ENCODE assay signal across 9 cellular contexts in genomic region chr12:49967777-49968250, GRCh38. TPM values are rescaled to one million over a fixed set of nuclear protein-coding genes. Genes with fewer than 3 reads are reported as not detected.
A peak's percentile ranks its signal among the peaks of the same experiment; 100 is the strongest.
DNase-seq lines count a peak whose midpoint lies in the region; ATAC-seq and TF ChIP-seq lines count a peak whose summit lies in the region.
"Had no signal": no experiment of that assay in that cellular context is flagged by ENCODE, and none has a peak within 500 bp of the region (broad histone marks: within the 10 kb centered on the region; RNA-seq: fewer than 3 reads in every experiment).

No MANE protein-coding gene starts in this region.

- no peak overlapping the region for H3K27ac Mint-ChIP-seq in activated T-helper 1 cell treated with anti-CD3 and anti-CD28 coated beads, Interleukin-12 subunit alpha, Interleukin-12 subunit beta, Interleukin-2, Interleukin-4 antibody, amounts not matched to agents 30 ng/mL and 10 ng/mL and 1 ng/mL, durations not matched to agents 14 hours and 24 hours and 36 hours
- H3K27ac Mint-ChIP-seq in immature natural killer cell: no peak overlapping the region

- TF ChIP-seq EP300 in transverse colon (IDR thresholded peaks at IDR 0.05; ENCODE audit: low read depth): no peak

- in situ Hi-C loops in transverse colon (cut with MboI; ENCODE audit: low pct_ligation_motif_present in 1 of 4, low pct_unique_long_range_greater_than_20kb in 1 of 4, low sequenced_read_pairs in 3 of 4): loop anchor here in 2 of 4 donors (5.0 to 25.0 kb wide), 3 partner anchors 89 to 219 kb away; partner anchors contain the start of gene ASIC1 (in 1 of the 2)

- no peaks in the 10 kb centered on the region for H3K4me1 Mint-ChIP-seq in activated T-helper 1 cell treated with anti-CD3 and anti-CD28 coated beads, Interleukin-12 subunit alpha, Interleukin-12 subunit beta, Interleukin-2, Interleukin-4 antibody, amounts not matched to agents 30 ng/mL and 10 ng/mL and 1 ng/mL, durations not matched to agents 14 hours and 24 hours and 36 hours (ENCODE audit: low read depth)
- H3K4me1 Mint-ChIP-seq in immature natural killer cell: peaks cover 6 to 10% of the 10 kb centered on the region in 2 donors

- TF ChIP-seq CTCF in heart left ventricle (IDR thresholded peaks at IDR 0.05) (no peak), transverse colon (IDR thresholded peaks at IDR 0.05) (no peak)

- DNase-seq in heart left ventricle (no peak), left ventricle myocardium superior (no peak), immature natural killer cell (no peak), transverse colon (no peak), Ammon's horn (ENCODE audit: low spot score) (no peak), SHP77 treated with DMSO at 0.1 percent for 48 hours (lab: John Stamatoyannopoulos, UW) (no peak), iPS-NIHi11 (ENCODE audit: low spot score) (no peak)
- DNase-seq in activated T-helper 1 cell treated with anti-CD3 and anti-CD28 coated beads, Interleukin-12 subunit alpha, Interleukin-12 subunit beta, Interleukin-2, Interleukin-4 antibody, amounts not matched to agents 30 ng/mL and 10 ng/mL and 1 ng/mL, durations not matched to agents 14 hours and 24 hours and 36 hours (ENCODE audit: low spot score): no peak

- H3K27me3 ChIP-seq in heart left ventricle: peaks cover 0 to 41% (median 7%) of the 10 kb centered on the region in 9 donors
- H3K27me3 ChIP-seq in transverse colon: peaks cover 46% of the 10 kb centered on the region

- ATAC-seq in heart left ventricle (no peak), left ventricle myocardium superior (no peak)

- H3K4me3 Mint-ChIP-seq in activated T-helper 1 cell treated with anti-CD3 and anti-CD28 coated beads, Interleukin-12 subunit alpha, Interleukin-12 subunit beta, Interleukin-2, Interleukin-4 antibody, amounts not matched to agents 30 ng/mL and 10 ng/mL and 1 ng/mL, durations not matched to agents 14 hours and 24 hours and 36 hours: peak overlapping the region; percentile 52
- peak overlapping the region; percentile 58 to 80 (median 74) for H3K4me3 Mint-ChIP-seq in immature natural killer cell

- H3K27ac ChIP-seq in heart left ventricle (no peak overlapping the region), transverse colon (no peak overlapping the region)

- H3K4me1 ChIP-seq in heart left ventricle (peaks cover 0 to 18% (median 9%) of the 10 kb centered on the region in 12 donors), transverse colon (peaks cover 0 to 11% (median 8%) of the 10 kb centered on the region in 4 donors)

- TF ChIP-seq POLR2A in heart left ventricle (IDR thresholded peaks at IDR 0.05) (no peak), transverse colon (IDR thresholded peaks at IDR 0.05) (no peak)

- 34 to 46% (median 40%) methylated on average over 10 to 15 of the region's 15 CpGs for WGBS in heart left ventricle, 4 donors
- 38 to 100% methylated on average over 2 to 15 of the region's 15 CpGs for WGBS in transverse colon (ENCODE audit: low coverage in 1 of 2), 2 donors

- H3K9me3 ChIP-seq in heart left ventricle (no peaks in the 10 kb centered on the region), transverse colon (no peaks in the 10 kb centered on the region)

- H3K9me3 Mint-ChIP-seq in activated T-helper 1 cell treated with anti-CD3 and anti-CD28 coated beads, Interleukin-12 subunit alpha, Interleukin-12 subunit beta, Interleukin-2, Interleukin-4 antibody, amounts not matched to agents 30 ng/mL and 10 ng/mL and 1 ng/mL, durations not matched to agents 14 hours and 24 hours and 36 hours: no peaks in the 10 kb centered on the region
- H3K9me3 Mint-ChIP-seq in immature natural killer cell: no peaks in the 10 kb centered on the region

- H3K36me3 ChIP-seq in heart left ventricle (no peaks in the 10 kb centered on the region), transverse colon (no peaks in the 10 kb centered on the region)

- intact Hi-C loops in heart left ventricle (cut with DNase I) (loop anchor here (1.0 to 10.0 kb wide), 13 partner anchors 84 to 217 kb away; partner anchors contain the start of gene ASIC1 (in 2 of the 10)), left ventricle myocardium superior (cut with micrococcal nuclease) (loop anchor here (5.0 kb wide), 1 partner anchor 89 kb away; the partner anchor contains the start of gene ASIC1), transverse colon (cut with DNase I; ENCODE audit: low total_unique reads) (loop anchor here (5.0 to 10.0 kb wide), 2 partner anchors 104 to 217 kb away; no protein-coding TSS in a partner anchor)
- intact Hi-C loops in activated T-helper 1 cell treated with anti-CD3 and anti-CD28 coated beads, Interleukin-12 subunit alpha, Interleukin-12 subunit beta, Interleukin-2, Interleukin-4 antibody, amounts not matched to agents 30 ng/mL and 10 ng/mL and 1 ng/mL, durations not matched to agents 14 hours and 24 hours and 36 hours (cut with micrococcal nuclease): loop anchor here (1.0 to 5.0 kb wide), 8 partner anchors 23 to 207 kb away; partner anchors contain the start of gene RACGAP1

- H3K4me3 ChIP-seq in heart left ventricle: peak overlapping the region in 9 of 12 donors; percentile 23 to 50 (median 38)
- H3K4me3 ChIP-seq in transverse colon: peak overlapping the region in 3 of 4 donors; percentile 15 to 40 (median 33)

- H3K27me3 Mint-ChIP-seq in activated T-helper 1 cell treated with anti-CD3 and anti-CD28 coated beads, Interleukin-12 subunit alpha, Interleukin-12 subunit beta, Interleukin-2, Interleukin-4 antibody, amounts not matched to agents 30 ng/mL and 10 ng/mL and 1 ng/mL, durations not matched to agents 14 hours and 24 hours and 36 hours (ENCODE audit: insufficient read depth): peaks cover 30% of the 10 kb centered on the region
- peaks cover 2 to 17% (median 9%) of the 10 kb centered on the region in 3 donors for H3K27me3 Mint-ChIP-seq in immature natural killer cell (ENCODE audit: low read depth in 3 of 3)

- H3K36me3 Mint-ChIP-seq in activated T-helper 1 cell treated with anti-CD3 and anti-CD28 coated beads, Interleukin-12 subunit alpha, Interleukin-12 subunit beta, Interleukin-2, Interleukin-4 antibody, amounts not matched to agents 30 ng/mL and 10 ng/mL and 1 ng/mL, durations not matched to agents 14 hours and 24 hours and 36 hours (ENCODE audit: low read depth): no peaks in the 10 kb centered on the region
- H3K36me3 Mint-ChIP-seq in immature natural killer cell: no peaks in the 10 kb centered on the region

RNA-seq across cellular contexts. Expression of gene AQP6, which starts 4.9 kb away (rescaled TPM):
- total RNA-seq in heart left ventricle (not detected), left ventricle myocardium superior (not detected), transverse colon (under 1 TPM in 1 of 4 donors, not detected in 3; 0.41 TPM)
- polyA plus RNA-seq in heart left ventricle (under 1 TPM; 0.04 TPM), immature natural killer cell (not detected)
- total RNA-seq in activated T-helper 1 cell treated with anti-CD3 and anti-CD28 coated beads, Interleukin-12 subunit alpha, Interleukin-12 subunit beta, Interleukin-2, Interleukin-4 antibody, amounts not matched to agents 30 ng/mL and 10 ng/mL and 1 ng/mL, durations not matched to agents 14 hours and 24 hours and 36 hours: not detected in 2 replicates
- total RNA-seq: liver had no signal

RNA-seq across cellular contexts. Expression of gene AQP5, which starts 6.1 kb away (rescaled TPM):
- total RNA-seq in heart left ventricle (under 1 TPM in 5 of 9 donors, not detected in 4; 0.20 to 0.63 (median 0.44) TPM), left ventricle myocardium superior (0.40 TPM), transverse colon (not detected)
- polyA plus RNA-seq in heart left ventricle (under 1 TPM; 0.61 to 0.78 TPM), immature natural killer cell (not detected)
- total RNA-seq in activated T-helper 1 cell treated with anti-CD3 and anti-CD28 coated beads, Interleukin-12 subunit alpha, Interleukin-12 subunit beta, Interleukin-2, Interleukin-4 antibody, amounts not matched to agents 30 ng/mL and 10 ng/mL and 1 ng/mL, durations not matched to agents 14 hours and 24 hours and 36 hours: not detected in 2 replicates
- total RNA-seq: liver had no signal
- polyA plus RNA-seq: liver had no signal

RNA-seq across cellular contexts. Expression of gene AQP2, which starts 17.3 kb away (rescaled TPM):
- total RNA-seq in heart left ventricle (not detected), left ventricle myocardium superior (not detected), transverse colon (not detected)
- polyA plus RNA-seq in heart left ventricle (not detected), immature natural killer cell (not detected)
- total RNA-seq in activated T-helper 1 cell treated with anti-CD3 and anti-CD28 coated beads, Interleukin-12 subunit alpha, Interleukin-12 subunit beta, Interleukin-2, Interleukin-4 antibody, amounts not matched to agents 30 ng/mL and 10 ng/mL and 1 ng/mL, durations not matched to agents 14 hours and 24 hours and 36 hours: not detected in 2 replicates
- total RNA-seq: liver had no signal
- polyA plus RNA-seq: liver had no signal

RNA-seq across cellular contexts. Expression of gene RACGAP1, which starts 57.5 kb away (rescaled TPM):
- 10 to 100 TPM in 1 of 9 donors, 1 to 10 TPM in 8; 1.9 to 17.8 (median 5.2) TPM for total RNA-seq in heart left ventricle
- polyA plus RNA-seq in heart left ventricle: 1 to 10 TPM in 1 of 2 donors, under 1 TPM in 1; 0.91 to 5.8 TPM
- 3.4 TPM for total RNA-seq in left ventricle myocardium superior
- total RNA-seq in activated T-helper 1 cell treated with anti-CD3 and anti-CD28 coated beads, Interleukin-12 subunit alpha, Interleukin-12 subunit beta, Interleukin-2, Interleukin-4 antibody, amounts not matched to agents 30 ng/mL and 10 ng/mL and 1 ng/mL, durations not matched to agents 14 hours and 24 hours and 36 hours: 68.1 and 71.2 TPM in 2 replicates
- polyA plus RNA-seq in immature natural killer cell: 10 to 100 TPM; 11.6 to 20.9 (median 12.4) TPM
- total RNA-seq in transverse colon: 10 to 100 TPM in 2 of 4 donors, 1 to 10 TPM in 2; 5.0 to 13.4 (median 9.3) TPM
